12 cellular contexts compared by ENCODE assay signal in genomic region chr7:131538791-131539179, GRCh38. TPM values are rescaled to one million over a fixed set of nuclear protein-coding genes. Genes with fewer than 3 reads are reported as not detected.
A peak's percentile ranks its signal among the peaks of the same experiment; 100 is the strongest.
DNase-seq lines count a peak whose midpoint lies in the region; FAIRE-seq and TF ChIP-seq lines count a peak whose summit lies in the region.
"Had no signal": no experiment of that assay in that cellular context is flagged by ENCODE, and none has a peak within 500 bp of the region (broad histone marks: within the 10 kb centered on the region; RNA-seq: fewer than 3 reads in every experiment).

No MANE protein-coding gene starts in this region.

- DNase-seq in adipocyte (ENCODE audit: low read depth), result peak; percentile 11
- no peak for DNase-seq in keratinocyte (ENCODE audit: low read depth, low spot score)
- DNase-seq in putamen (ENCODE audit: low spot score), result no peak
- no peak for DNase-seq in foreskin fibroblast
- DNase-seq in occipital lobe (lab: John Stamatoyannopoulos, UW), result no peak
- DNase-seq in kidney glomerular epithelial cell (lab: John Stamatoyannopoulos, UW), result no peak
- DNase-seq: activated T-cell treated with anti-CD3 and anti-CD28 coated beads, Interleukin-2, amount 50 U/mL, for 24 hours; colonic mucosa; DMS53; NCI-H510A had no signal

- H3K27ac ChIP-seq in HUES64 (ENCODE audit: low read depth, low read length) (peak overlapping the region; percentile 68), keratinocyte (ENCODE audit: control insufficient read depth, insufficient read depth, low read length) (no peak overlapping the region), subcutaneous abdominal adipose tissue (ENCODE audit: low read depth, low read length) (peak overlapping the region; percentile 18)
- H3K27ac ChIP-seq: colonic mucosa had no signal

- peaks cover 40% of the 10 kb centered on the region for H3K4me1 ChIP-seq in HUES64 (ENCODE audit: insufficient read depth, low read length)
- peaks cover 17% of the 10 kb centered on the region for H3K4me1 ChIP-seq in adipocyte (ENCODE audit: control insufficient read depth, insufficient read depth, low read length)
- peaks cover 12% of the 10 kb centered on the region for H3K4me1 ChIP-seq in keratinocyte (ENCODE audit: control insufficient read depth, extremely low read depth, insufficient read depth, low read length)
- peaks cover 0 to 74% (median 21%) of the 10 kb centered on the region in 5 donors for H3K4me1 ChIP-seq in subcutaneous abdominal adipose tissue (ENCODE audit: control insufficient read depth in 5 of 5, insufficient read depth in 5 of 5, low read length in 5 of 5)
- H3K4me1 ChIP-seq: colonic mucosa had no signal

- TF ChIP-seq CTCF in keratinocyte (optimal IDR thresholded peaks at IDR 0.05 in 1 of 3, IDR thresholded peaks at IDR 0.05 in 1 of 3, conservative IDR thresholded peaks at IDR 0.05 in 1 of 3; ENCODE audit: extremely low read depth in 1 of 3, insufficient read depth in 2 of 3, low read length in 3 of 3), result no peak
- TF ChIP-seq CTCF in foreskin fibroblast (IDR thresholded peaks at IDR 0.05; ENCODE audit: low read depth, low read length), result no peak

- WGBS in HUES64, result 79% methylated on average over 8 of the region's 8 CpGs

- H3K9me1 ChIP-seq in keratinocyte (ENCODE audit: control insufficient read depth, extremely low read depth, insufficient read depth, low read length), result no peaks in the 10 kb centered on the region

- peaks cover 88% of the 10 kb centered on the region for H3K36me3 ChIP-seq in HUES64 (ENCODE audit: insufficient read depth, low read length)
- no peaks in the 10 kb centered on the region for H3K36me3 ChIP-seq in adipocyte (ENCODE audit: control insufficient read depth, insufficient read depth, low read length, severe bottlenecking)
- no peaks in the 10 kb centered on the region for H3K36me3 ChIP-seq in keratinocyte (ENCODE audit: control insufficient read depth in 2 of 2, extremely low read depth in 1 of 2, insufficient read depth in 2 of 2, low read length in 2 of 2)
- H3K36me3 ChIP-seq in subcutaneous abdominal adipose tissue (ENCODE audit: control insufficient read depth in 5 of 5, insufficient read depth in 5 of 5, low read length in 5 of 5), result no peaks in the 10 kb centered on the region
- H3K36me3 ChIP-seq: colonic mucosa had no signal

- no peak overlapping the region for H3K4me2 ChIP-seq in keratinocyte (ENCODE audit: control insufficient read depth, extremely low read depth, insufficient read depth, low read depth, low read length)

- H3K79me2 ChIP-seq in keratinocyte (ENCODE audit: control insufficient read depth, insufficient read depth, low read length), result no peaks in the 10 kb centered on the region

- no peaks in the 10 kb centered on the region for H4K20me1 ChIP-seq in keratinocyte (ENCODE audit: control insufficient read depth, extremely low read depth, insufficient read depth, low read length)

- no peak for FAIRE-seq in keratinocyte (lab: Jason Lieb, UNC)

- H3K9me3 ChIP-seq in HUES64 (ENCODE audit: insufficient read depth, low read depth, low read length) (no peaks in the 10 kb centered on the region), adipocyte (ENCODE audit: control insufficient read depth, low read length) (no peaks in the 10 kb centered on the region), keratinocyte (ENCODE audit: control insufficient read depth, low read depth, low read length) (no peaks in the 10 kb centered on the region), subcutaneous abdominal adipose tissue (ENCODE audit: control insufficient read depth in 5 of 5, low read length in 5 of 5) (no peaks in the 10 kb centered on the region)
- H3K9me3 ChIP-seq: colonic mucosa had no signal

- H3K4me3 ChIP-seq in HUES64 (ENCODE audit: low read length) (no peak overlapping the region), adipocyte (ENCODE audit: low read length) (no peak overlapping the region), keratinocyte (ENCODE audit: control insufficient read depth in 2 of 3, extremely low read depth in 1 of 3, insufficient read depth in 2 of 3, low read depth in 1 of 3, low read length in 3 of 3) (no peak overlapping the region), subcutaneous abdominal adipose tissue (ENCODE audit: low read depth in 1 of 5, low read length in 5 of 5) (no peak overlapping the region), foreskin fibroblast (ENCODE audit: low read depth in 1 of 2, low read length in 2 of 2) (no peak overlapping the region)
- H3K4me3 ChIP-seq: colonic mucosa had no signal

- H3K9ac ChIP-seq in HUES64 (ENCODE audit: low read depth, low read length) (no peak overlapping the region), adipocyte (ENCODE audit: low read length) (no peak overlapping the region), keratinocyte (ENCODE audit: control insufficient read depth, extremely low read depth, insufficient read depth, low read length) (no peak overlapping the region), subcutaneous abdominal adipose tissue (ENCODE audit: low read length in 5 of 5) (no peak overlapping the region)

- H3K27me3 ChIP-seq in HUES64 (ENCODE audit: insufficient read depth, low read length), result no peaks in the 10 kb centered on the region
- H3K27me3 ChIP-seq in adipocyte (replicated peaks; ENCODE audit: control insufficient read depth, insufficient read depth, low read length), result no peaks in the 10 kb centered on the region
- H3K27me3 ChIP-seq in keratinocyte (ENCODE audit: control insufficient read depth, extremely low read depth, insufficient read depth, low read length), result no peaks in the 10 kb centered on the region
- no peaks in the 10 kb centered on the region for H3K27me3 ChIP-seq in subcutaneous abdominal adipose tissue (ENCODE audit: control insufficient read depth in 5 of 5, insufficient read depth in 4 of 5, low read length in 5 of 5)
- H3K27me3 ChIP-seq: colonic mucosa had no signal

- H2AFZ ChIP-seq in keratinocyte (ENCODE audit: control insufficient read depth, low read length), result peak overlapping the region; percentile 67

- dilution Hi-C loops in keratinocyte (cut with MboI; ENCODE audit: extremely low pct_ligation_motif_present, low sequenced_read_pairs), result no loop called here

RNA-seq across cellular contexts. Expression of gene PODXL, which starts 17.6 kb away (rescaled TPM):
- 315 TPM for polyA plus RNA-seq in HUES64 (2013, experiment 1 of 2)
- polyA plus RNA-seq in HUES64 (2013, experiment 2 of 2), result 331 TPM
- 0.04 to 0.08 TPM (median 0.08 TPM) in 3 replicates for polyA plus RNA-seq in keratinocyte
- polyA plus RNA-seq in keratinocyte (2011; ENCODE audit: low read depth), result 0.05 TPM
- 0.05 and 0.06 TPM in 2 replicates for polyA plus RNA-seq in keratinocyte (2011; cell fraction: cytosol; rRNA removed)
- 0.08 and 0.17 TPM in 2 replicates for polyA plus RNA-seq in keratinocyte (2011; cell fraction: nucleus; rRNA removed)
- 0.11 and 0.24 TPM in 2 replicates for polyA plus RNA-seq in keratinocyte (2012; ENCODE audit: low replicate concordance)
- 0.03 to 0.48 TPM in 2 of 3 replicates, not detected in the other for polyA minus RNA-seq in keratinocyte
- polyA minus RNA-seq in keratinocyte (2011; cell fraction: cytosol; rRNA and poly(A)+ RNA removed), result 9.4 TPM
- 0.78 and 2.4 TPM in 2 replicates for polyA minus RNA-seq in keratinocyte (2011; cell fraction: nucleus; rRNA and poly(A)+ RNA removed)
- 11.1 TPM for total RNA-seq in occipital lobe
